Comparison of ENCODE assay signal across 18 cellular contexts in the genomic region with DNA sequence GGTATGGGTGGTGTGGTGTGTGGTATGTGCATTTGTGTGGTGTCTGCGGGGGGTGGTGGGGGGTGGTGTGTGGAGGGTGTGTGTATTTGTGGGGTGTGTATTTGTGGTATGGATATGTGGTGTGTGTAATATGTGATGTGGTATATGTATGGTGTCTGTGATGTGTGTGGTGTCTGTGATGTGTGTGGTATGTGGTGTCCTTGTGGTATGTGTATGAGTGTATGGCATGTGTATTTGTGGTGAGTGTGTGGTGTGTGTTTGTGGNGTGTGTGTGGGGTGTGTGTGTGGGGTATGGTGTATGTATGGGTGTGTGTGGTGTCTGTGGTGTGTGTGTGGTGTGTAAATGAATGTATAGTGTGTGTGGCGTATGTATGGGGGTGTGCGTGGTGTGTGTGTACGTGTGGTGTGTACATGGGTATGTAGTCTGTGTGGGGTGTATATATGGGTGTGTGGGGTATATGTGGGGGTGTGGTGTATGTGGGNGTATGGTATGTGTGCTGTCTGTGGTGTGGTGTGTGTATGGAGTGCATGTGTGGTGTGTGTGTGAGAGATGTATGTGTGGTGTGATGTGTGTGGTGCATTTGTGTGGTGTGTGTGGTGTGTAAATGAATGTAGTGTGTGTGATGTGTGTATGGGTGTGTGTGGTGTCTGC. TPM values are rescaled to one million over a fixed set of nuclear protein-coding genes. Genes with fewer than 3 reads are reported as not detected.
"Had no signal": no experiment of that assay in that cellular context is flagged by ENCODE, and none has a peak within 500 bp of the region (broad histone marks: within the 10 kb centered on the region; RNA-seq: fewer than 3 reads in every experiment).

No MANE protein-coding gene starts in this region.

- H3K36me3 ChIP-seq: lower lobe of right lung, sigmoid colon, thyroid gland had no signal

- H3K27me3 ChIP-seq: sigmoid colon, thyroid gland had no signal

- H3K36me3 Mint-ChIP-seq: activated naive CD4-positive, alpha-beta T cell treated with anti-CD3 and anti-CD28 coated beads, Interleukin-2, amount 10 ng/mL, durations not matched to agents 7 days and 5 days; brain; naive B cell had no signal

- H3K4me3 Mint-ChIP-seq: activated CD4-positive, alpha-beta T cell treated with anti-CD3 and anti-CD28 coated beads, Interleukin-2, amount 10 ng/mL, durations not matched to agents 24 days and 14 days; activated naive CD4-positive, alpha-beta T cell treated with anti-CD3 and anti-CD28 coated beads, Interleukin-2, amount 10 ng/mL, durations not matched to agents 7 days and 5 days; activated T-cell treated with anti-CD3 and anti-CD28 coated beads, Interleukin-2, amount 50 U/mL, for 24 hours; brain; naive B cell had no signal

- H3K4me1 ChIP-seq: sigmoid colon had no signal

- H3K9me3 ChIP-seq: lower lobe of right lung, sigmoid colon, thyroid gland had no signal

- DNase-seq: activated CD4-positive, alpha-beta T cell treated with anti-CD3 and anti-CD28 coated beads, Interleukin-2, amount 10 ng/mL, durations not matched to agents 24 days and 14 days; activated effector memory CD4-positive, alpha-beta T cell treated with Interleukin-2 at 50 U/mL for 16 hours; activated naive CD4-positive, alpha-beta T cell treated with anti-CD3 and anti-CD28 coated beads, Interleukin-2, amount 10 ng/mL, durations not matched to agents 7 days and 5 days; activated T-cell treated with anti-CD3 and anti-CD28 coated beads, Interleukin-2, amount 50 U/mL, for 24 hours; erythroblast; foreskin fibroblast; occipital lobe; sigmoid colon; stimulated activated CD4-positive, alpha-beta T cell treated with anti-CD3 and anti-CD28 coated beads, Interleukin-15, amount 100 ng/mL, for 24 hours; stimulated activated naive CD4-positive, alpha-beta T cell had no signal

- H3K4me1 Mint-ChIP-seq: activated CD4-positive, alpha-beta T cell treated with anti-CD3 and anti-CD28 coated beads, Interleukin-2, amount 10 ng/mL, durations not matched to agents 24 days and 14 days; activated naive CD4-positive, alpha-beta T cell treated with anti-CD3 and anti-CD28 coated beads, Interleukin-2, amount 10 ng/mL, durations not matched to agents 7 days and 5 days had no signal

- H3K4me3 ChIP-seq: lower lobe of right lung, sigmoid colon, smooth muscle cell, thyroid gland had no signal

- H3K9me3 Mint-ChIP-seq: activated CD4-positive, alpha-beta T cell treated with anti-CD3 and anti-CD28 coated beads, Interleukin-2, amount 10 ng/mL, durations not matched to agents 24 days and 14 days; activated naive CD4-positive, alpha-beta T cell treated with anti-CD3 and anti-CD28 coated beads, Interleukin-2, amount 10 ng/mL, durations not matched to agents 7 days and 5 days; activated T-cell treated with anti-CD3 and anti-CD28 coated beads, Interleukin-2, amount 50 U/mL, for 24 hours; brain; naive B cell had no signal

- H3K27ac Mint-ChIP-seq: activated CD4-positive, alpha-beta T cell treated with anti-CD3 and anti-CD28 coated beads, Interleukin-2, amount 10 ng/mL, durations not matched to agents 24 days and 14 days; activated naive CD4-positive, alpha-beta T cell treated with anti-CD3 and anti-CD28 coated beads, Interleukin-2, amount 10 ng/mL, durations not matched to agents 7 days and 5 days; activated T-cell treated with anti-CD3 and anti-CD28 coated beads, Interleukin-2, amount 50 U/mL, for 24 hours; brain had no signal

- H3K4me2 ChIP-seq: smooth muscle cell had no signal

- H3K27me3 Mint-ChIP-seq: activated CD4-positive, alpha-beta T cell treated with anti-CD3 and anti-CD28 coated beads, Interleukin-2, amount 10 ng/mL, durations not matched to agents 24 days and 14 days; naive B cell had no signal

- FAIRE-seq: endometrium, kidney had no signal

RNA-seq across cellular contexts. Expression of gene CHST15, which starts 27.1 kb away (rescaled TPM):
- total RNA-seq: T-helper 2 cell treated with Interferon-gamma antibody and Interleukin-4, amounts not matched to agents 100 ng/mL and 5 ng/mL, for 36 hours had no signal
